In genomic region chr2:37350034-37350433, GRCh38 we compare ENCODE assay signal across 9 cellular contexts. TPM values are rescaled to one million over a fixed set of nuclear protein-coding genes. Genes with fewer than 3 reads are reported as not detected.
A peak's percentile ranks its signal among the peaks of the same experiment; 100 is the strongest.
DNase-seq lines count a peak whose midpoint lies in the region; ATAC-seq and TF ChIP-seq lines count a peak whose summit lies in the region.
"Had no signal": no experiment of that assay in that cellular context is flagged by ENCODE, and none has a peak within 500 bp of the region (broad histone marks: within the 10 kb centered on the region; RNA-seq: fewer than 3 reads in every experiment).

No MANE protein-coding gene starts in this region.

- DNase-seq in DMS 273 (lab: John Stamatoyannopoulos, UW; ENCODE audit: unreplicated experiment) (peak; percentile 87), NCI-H2171 (lab: John Stamatoyannopoulos, UW) (peak; percentile 23), glutamatergic neuron (peak; percentile 22), islet precursor cell (no peak), nephron progenitor cell (no peak), AG08395 (ENCODE audit: low spot score) (no peak)
- DNase-seq in activated CD8-positive, alpha-beta memory T cell treated with anti-CD3 and anti-CD28 coated beads, Interleukin-2, amount 50 U/mL, for 4 hours: no peak

- H3K9me3 Mint-ChIP-seq in glutamatergic neuron (ENCODE audit: unreplicated experiment): no peaks in the 10 kb centered on the region
- no peaks in the 10 kb centered on the region for H3K9me3 Mint-ChIP-seq in nephron progenitor cell
- H3K9me3 Mint-ChIP-seq: activated naive CD4-positive, alpha-beta T cell treated with anti-CD3 and anti-CD28 coated beads, Interleukin-2, amount 50 U/mL, for 24 hours had no signal

- H3K36me3 Mint-ChIP-seq in glutamatergic neuron (ENCODE audit: unreplicated experiment) (no peaks in the 10 kb centered on the region), nephron progenitor cell (ENCODE audit: low read depth) (no peaks in the 10 kb centered on the region)
- H3K36me3 Mint-ChIP-seq: activated naive CD4-positive, alpha-beta T cell treated with anti-CD3 and anti-CD28 coated beads, Interleukin-2, amount 50 U/mL, for 24 hours had no signal

- H3K27ac Mint-ChIP-seq in glutamatergic neuron (ENCODE audit: unreplicated experiment): peak overlapping the region; percentile 76
- no peak overlapping the region for H3K27ac Mint-ChIP-seq in nephron progenitor cell
- H3K27ac Mint-ChIP-seq: activated naive CD4-positive, alpha-beta T cell treated with anti-CD3 and anti-CD28 coated beads, Interleukin-2, amount 50 U/mL, for 24 hours had no signal

- no peak for TF ChIP-seq CTCF in glutamatergic neuron (IDR thresholded peaks at IDR 0.05; ENCODE audit: partially characterized antibody, unreplicated experiment)
- no peak for TF ChIP-seq CTCF in nephron progenitor cell (IDR thresholded peaks at IDR 0.05)

- peak; percentile 81 for ATAC-seq in HG02642 (IDR thresholded peaks at IDR 0.05; ENCODE audit: poor library complexity, unreplicated experiment)

- H3K4me3 Mint-ChIP-seq in glutamatergic neuron (ENCODE audit: unreplicated experiment) (peak overlapping the region; percentile 62), nephron progenitor cell (no peak overlapping the region)
- H3K4me3 Mint-ChIP-seq: activated naive CD4-positive, alpha-beta T cell treated with anti-CD3 and anti-CD28 coated beads, Interleukin-2, amount 50 U/mL, for 24 hours had no signal

- H3K27me3 Mint-ChIP-seq in glutamatergic neuron (ENCODE audit: unreplicated experiment) (peaks cover 6% of the 10 kb centered on the region), nephron progenitor cell (ENCODE audit: low read depth, poor library complexity) (peaks cover 4% of the 10 kb centered on the region)

- H3K4me1 Mint-ChIP-seq in glutamatergic neuron (ENCODE audit: low read depth, unreplicated experiment) (peaks cover 23% of the 10 kb centered on the region), nephron progenitor cell (peaks cover 21% of the 10 kb centered on the region)

RNA-seq across cellular contexts. Expression of gene QPCT, which starts 5.6 kb away (rescaled TPM):
- total RNA-seq in glutamatergic neuron (ENCODE audit: unreplicated experiment): 7.4 TPM

RNA-seq across cellular contexts. Expression of gene PRKD3, which starts 25.4 kb away (rescaled TPM):
- 47.9 TPM for total RNA-seq in glutamatergic neuron (ENCODE audit: unreplicated experiment)

Comparison
In these comparisons a context has a peak if more than half of its experiments do, and no peak if none do; other contexts are left out.
1. DNase-seq: peak in DMS 273 (single experiment), NCI-H2171 (single experiment) and glutamatergic neuron (single experiment); none in islet precursor cell (single experiment), nephron progenitor cell (single experiment), AG08395 (single experiment) and activated CD8-positive, alpha-beta memory T cell treated with anti-CD3 and anti-CD28 coated beads, Interleukin-2, amount 50 U/mL, for 4 hours (single experiment).